8 cellular contexts compared by ENCODE assay signal in genomic region chr3:58237238-58237939, GRCh38. TPM values are rescaled to one million over a fixed set of nuclear protein-coding genes. Genes with fewer than 3 reads are reported as not detected.
A peak's percentile ranks its signal among the peaks of the same experiment; 100 is the strongest.
DNase-seq lines count a peak whose midpoint lies in the region; ATAC-seq and TF ChIP-seq lines count a peak whose summit lies in the region.

A gene with protein sequence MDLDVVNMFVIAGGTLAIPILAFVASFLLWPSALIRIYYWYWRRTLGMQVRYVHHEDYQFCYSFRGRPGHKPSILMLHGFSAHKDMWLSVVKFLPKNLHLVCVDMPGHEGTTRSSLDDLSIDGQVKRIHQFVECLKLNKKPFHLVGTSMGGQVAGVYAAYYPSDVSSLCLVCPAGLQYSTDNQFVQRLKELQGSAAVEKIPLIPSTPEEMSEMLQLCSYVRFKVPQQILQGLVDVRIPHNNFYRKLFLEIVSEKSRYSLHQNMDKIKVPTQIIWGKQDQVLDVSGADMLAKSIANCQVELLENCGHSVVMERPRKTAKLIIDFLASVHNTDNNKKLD (plus strand): TSS chr3:58237792. CDS start chr3:58256587, 18,795 bp downstream.

- TF ChIP-seq CTCF in right lobe of liver (IDR thresholded peaks at IDR 0.05) = peak; percentile 14 to 50 (median 30)

- peak within 1 kb of the TSS; percentile 80 for H3K27ac Mint-ChIP-seq in activated CD4-positive, alpha-beta T cell treated with anti-CD3 and anti-CD28 coated beads, Interleukin-2, amount 10 ng/mL, durations not matched to agents 7 days and 5 days
- peak within 1 kb of the TSS; percentile 78 for H3K27ac Mint-ChIP-seq in dendritic cell treated with granulocyte-macrophage colony-stimulating factor and Interleukin-4, amounts not matched to agents 40 ng/mL and 50 ng/mL, for 4 days

- H3K27me3 ChIP-seq in right lobe of liver = no peaks in the 10 kb centered on the region

- DNase-seq in SIG-M5 treated with dmso at 0.1 percent for 504 hours (lab: John Stamatoyannopoulos, UW; ENCODE audit: unreplicated experiment) (peak; percentile 51), SIG-M5 (lab: John Stamatoyannopoulos, UW) (no peak), NCI-H2171 treated with DMSO at 0.1 percent for 48 hours (lab: John Stamatoyannopoulos, UW) (peak; percentile 48), right lobe of liver (peak; percentile 79 to 82 (median 81))
- DNase-seq in activated CD4-positive, alpha-beta T cell treated with anti-CD3 and anti-CD28 coated beads, Interleukin-2, amount 10 ng/mL, durations not matched to agents 7 days and 5 days = peak; percentile 76
- peak; percentile 73 to 81 for DNase-seq in stimulated activated CD4-positive, alpha-beta T cell treated with anti-CD3 and anti-CD28 coated beads, Interleukin-4, amount 100 ng/mL, for 48 hours (ENCODE audit: low read depth in 2 of 2)

- H3K36me3 Mint-ChIP-seq in activated CD4-positive, alpha-beta T cell treated with anti-CD3 and anti-CD28 coated beads, Interleukin-2, amount 10 ng/mL, durations not matched to agents 7 days and 5 days (ENCODE audit: low read depth) = no peaks in the 10 kb centered on the region
- peaks cover 10% of the 10 kb centered on the region for H3K36me3 Mint-ChIP-seq in dendritic cell treated with granulocyte-macrophage colony-stimulating factor and Interleukin-4, amounts not matched to agents 40 ng/mL and 50 ng/mL, for 4 days (ENCODE audit: low read depth)

- intact Hi-C loops in dendritic cell treated with granulocyte-macrophage colony-stimulating factor and Interleukin-4, amounts not matched to agents 40 ng/mL and 50 ng/mL, for 4 days (cut with micrococcal nuclease) = loop anchor here (5.0 kb wide), 1 partner anchor 50 kb away; no protein-coding TSS in a partner anchor
- intact Hi-C loops in right lobe of liver (cut with DNase I) = no loop called here

- TF ChIP-seq POLR2A in right lobe of liver (IDR thresholded peaks at IDR 0.05) = peak; percentile 61

- ATAC-seq in HG02870 (IDR thresholded peaks at IDR 0.05; ENCODE audit: unreplicated experiment) = peak; percentile 72
- ATAC-seq in right lobe of liver = peak; percentile 81 to 90 (median 84)

- POLR2A ChIA-PET in activated CD4-positive, alpha-beta T cell treated with anti-CD3 and anti-CD28 coated beads, Interleukin-2, amount 10 ng/mL, durations not matched to agents 7 days and 5 days (lab: Charles Lee) = no interaction called here

- no peaks in the 10 kb centered on the region for H3K9me3 Mint-ChIP-seq in activated CD4-positive, alpha-beta T cell treated with anti-CD3 and anti-CD28 coated beads, Interleukin-2, amount 10 ng/mL, durations not matched to agents 7 days and 5 days
- H3K9me3 Mint-ChIP-seq in dendritic cell treated with granulocyte-macrophage colony-stimulating factor and Interleukin-4, amounts not matched to agents 40 ng/mL and 50 ng/mL, for 4 days = no peaks in the 10 kb centered on the region

- peak within 1 kb of the TSS; percentile 79 to 92 (median 83) for H3K4me3 ChIP-seq in right lobe of liver

- H3K27ac ChIP-seq in right lobe of liver = peak within 1 kb of the TSS; percentile 75 to 82 (median 80)

- 1% methylated on average over 20 of the region's 77 CpGs for WGBS in right lobe of liver (ENCODE audit: insufficient coverage, low coverage, low lambda C conversion rate, missing lambda C conversion rate)

- H3K4me1 Mint-ChIP-seq in activated CD4-positive, alpha-beta T cell treated with anti-CD3 and anti-CD28 coated beads, Interleukin-2, amount 10 ng/mL, durations not matched to agents 7 days and 5 days = peaks cover 23% of the 10 kb centered on the region
- H3K4me1 Mint-ChIP-seq in dendritic cell treated with granulocyte-macrophage colony-stimulating factor and Interleukin-4, amounts not matched to agents 40 ng/mL and 50 ng/mL, for 4 days (ENCODE audit: low read depth) = peaks cover 53% of the 10 kb centered on the region

- H3K36me3 ChIP-seq in right lobe of liver = no peaks in the 10 kb centered on the region

- H3K27me3 Mint-ChIP-seq in activated CD4-positive, alpha-beta T cell treated with anti-CD3 and anti-CD28 coated beads, Interleukin-2, amount 10 ng/mL, durations not matched to agents 7 days and 5 days = peaks cover 26% of the 10 kb centered on the region
- peaks cover 11% of the 10 kb centered on the region for H3K27me3 Mint-ChIP-seq in dendritic cell treated with granulocyte-macrophage colony-stimulating factor and Interleukin-4, amounts not matched to agents 40 ng/mL and 50 ng/mL, for 4 days

- peak within 1 kb of the TSS; percentile 89 for H3K4me3 Mint-ChIP-seq in activated CD4-positive, alpha-beta T cell treated with anti-CD3 and anti-CD28 coated beads, Interleukin-2, amount 10 ng/mL, durations not matched to agents 7 days and 5 days
- H3K4me3 Mint-ChIP-seq in dendritic cell treated with granulocyte-macrophage colony-stimulating factor and Interleukin-4, amounts not matched to agents 40 ng/mL and 50 ng/mL, for 4 days = peak within 1 kb of the TSS; percentile 95

- H3K4me1 ChIP-seq in right lobe of liver = peaks cover 0 to 46% (median 5%) of the 10 kb centered on the region in 4 donors

- no peaks in the 10 kb centered on the region for H3K9me3 ChIP-seq in right lobe of liver

- CTCF ChIA-PET in activated CD4-positive, alpha-beta T cell treated with anti-CD3 and anti-CD28 coated beads, Interleukin-2, amount 10 ng/mL, durations not matched to agents 7 days and 5 days (lab: Charles Lee) = interaction anchor here (0.6 to 1.9 kb wide), 4 partner anchors 9 to 214 kb away, joined by 3 to 8 read pairs (median 6); partner anchors contain the start of genes HTD2 and RPP14

RNA-seq across cellular contexts. Expression of the gene that starts here (rescaled TPM):
- total RNA-seq in activated CD4-positive, alpha-beta T cell treated with anti-CD3 and anti-CD28 coated beads, Interleukin-2, amount 10 ng/mL, durations not matched to agents 7 days and 5 days = 1 to 10 TPM; 4.1 to 5.0 TPM
- 10 to 100 TPM; 24.6 to 64.3 (median 52.6) TPM for total RNA-seq in right lobe of liver

Comparison
In these comparisons a context has a peak if more than half of its experiments do, and no peak if none do; other contexts are left out.
1. RNA of the gene that starts here (total RNA-seq): 24.6 to 64.3 TPM in right lobe of liver; 4.1 to 5.0 TPM in activated CD4-positive, alpha-beta T cell treated with anti-CD3 and anti-CD28 coated beads, Interleukin-2, amount 10 ng/mL, durations not matched to agents 7 days and 5 days; every median in the first group is over 4 times any median in the second.